ENCODE assay signal across 17 cellular contexts in genomic region chr1:228118040-228118439, GRCh38. TPM values are rescaled to one million over a fixed set of nuclear protein-coding genes. Genes with fewer than 3 reads are reported as not detected.
DNase-seq lines count a peak whose midpoint lies in the region; ATAC-seq and TF ChIP-seq lines count a peak whose summit lies in the region.
"Had no signal": no experiment of that assay in that cellular context is flagged by ENCODE, and none has a peak within 500 bp of the region (broad histone marks: within the 10 kb centered on the region; RNA-seq: fewer than 3 reads in every experiment).

No MANE protein-coding gene starts in this region.

- intact Hi-C loops in OCI-LY7 (cut with micrococcal nuclease; ENCODE audit: unreplicated experiment) = no loop called here

- H3K4me2 ChIP-seq in OCI-LY7 (ENCODE audit: low read length) (no peak overlapping the region), neural progenitor cell (no peak overlapping the region)

- H3K4me3 ChIP-seq in HEK293 (ENCODE audit: low read depth, low read length) (no peak overlapping the region), OCI-LY7 (ENCODE audit: low read depth, low read length, poor library complexity, severe bottlenecking) (no peak overlapping the region), neural progenitor cell (no peak overlapping the region)

- TF ChIP-seq CTCF in HEK293 (tag by site-specific recombination; IDR thresholded peaks at IDR 0.05) (no peak), OCI-LY7 (conservative IDR thresholded peaks at IDR 0.05; ENCODE audit: low read length) (no peak), neural progenitor cell (IDR thresholded peaks at IDR 0.05) (no peak)

- no peaks in the 10 kb centered on the region for H3K36me3 ChIP-seq in HEK293 (ENCODE audit: control insufficient read depth in 2 of 2, insufficient read depth in 1 of 2, low read length in 2 of 2)
- no peaks in the 10 kb centered on the region for H3K36me3 ChIP-seq in OCI-LY7 (ENCODE audit: insufficient read depth, low read length)
- H3K36me3 ChIP-seq in neural progenitor cell = no peaks in the 10 kb centered on the region

- H3K27me3 Mint-ChIP-seq in neural progenitor cell (ENCODE audit: insufficient read depth, low read depth) = peaks cover 2% of the 10 kb centered on the region
- H3K27me3 Mint-ChIP-seq: B cell had no signal

- BruUV-seq in OCI-LY7 (replicated peaks; lab: Mats Ljungman, UMichigan) = no TSS peak

- ATAC-seq in HG03039 (IDR thresholded peaks at IDR 0.05; ENCODE audit: unreplicated experiment) = no peak
- ATAC-seq: Panc1, SK-N-SH treated with all-trans-retinoic acid at 6 μM for 48 hours had no signal

- H3K9ac ChIP-seq in neural progenitor cell = no peak overlapping the region

- peaks cover 15% of the 10 kb centered on the region for H3K27me3 ChIP-seq in neural progenitor cell

- H3K9me3 Mint-ChIP-seq in neural progenitor cell = peaks cover 25% of the 10 kb centered on the region

- no peaks in the 10 kb centered on the region for H3K9me2 ChIP-seq in OCI-LY7 (ENCODE audit: insufficient read depth, low read length)

- H3K27ac Mint-ChIP-seq in neural progenitor cell = no peak overlapping the region
- H3K27ac Mint-ChIP-seq: B cell; CD4-positive, CD25-positive, alpha-beta regulatory T cell had no signal

- H3K27ac ChIP-seq in HEK293 (ENCODE audit: extremely low read depth, low read depth, low read length) = no peak overlapping the region
- no peak overlapping the region for H3K27ac ChIP-seq in OCI-LY7 (ENCODE audit: low read depth, low read length, poor library complexity, severe bottlenecking)
- no peak overlapping the region for H3K27ac ChIP-seq in neural progenitor cell

- no peak overlapping the region for H2AFZ ChIP-seq in OCI-LY7 (ENCODE audit: low read length)
- H2AFZ ChIP-seq in neural progenitor cell (replicated peaks) = no peak overlapping the region

- no peaks in the 10 kb centered on the region for H3K4me1 Mint-ChIP-seq in neural progenitor cell

- H3K4me1 ChIP-seq in HEK293 (ENCODE audit: control insufficient read depth, insufficient read depth, low read length) (no peaks in the 10 kb centered on the region), OCI-LY7 (ENCODE audit: insufficient read depth, low read length, poor library complexity, severe bottlenecking) (peaks cover 8% of the 10 kb centered on the region), neural progenitor cell (no peaks in the 10 kb centered on the region)

- no peaks in the 10 kb centered on the region for H3F3A ChIP-seq in neural progenitor cell (ENCODE audit: low read depth)

- DNase-seq in NCI-H748 (lab: John Stamatoyannopoulos, UW; ENCODE audit: unreplicated experiment) (peak; percentile 3), NCI-H748 treated with DMSO at 0.1 percent for 48 hours (lab: John Stamatoyannopoulos, UW) (no peak), OCI-LY7 (ENCODE audit: low spot score) (peak; percentile 57), neural progenitor cell (ENCODE audit: low spot score) (peak; percentile 39), OCI-M2 (lab: John Stamatoyannopoulos, UW; ENCODE audit: unreplicated experiment) (no peak), GM19238 (ENCODE audit: insufficient read length, low spot score) (no peak)
- DNase-seq: CD4-positive, CD25-positive, alpha-beta regulatory T cell; DMS153; GDM1; NCI-H187; NCI-H2107; NCI-H510A had no signal

- peaks cover 4% of the 10 kb centered on the region for H3K36me3 Mint-ChIP-seq in neural progenitor cell
- H3K36me3 Mint-ChIP-seq: CD4-positive, CD25-positive, alpha-beta regulatory T cell had no signal

- H4K20me1 ChIP-seq in OCI-LY7 (ENCODE audit: insufficient read depth, low read length) (no peaks in the 10 kb centered on the region), neural progenitor cell (ENCODE audit: low read depth) (no peaks in the 10 kb centered on the region)

- H3K9me3 ChIP-seq in HEK293 (ENCODE audit: control insufficient read depth, insufficient read depth, low read depth, low read length) (no peaks in the 10 kb centered on the region), OCI-LY7 (ENCODE audit: low read length) (peaks cover 33% of the 10 kb centered on the region), neural progenitor cell (ENCODE audit: low read depth) (peaks cover 20% of the 10 kb centered on the region)

- H3K4me3 Mint-ChIP-seq in neural progenitor cell = no peak overlapping the region
- H3K4me3 Mint-ChIP-seq: B cell; CD4-positive, CD25-positive, alpha-beta regulatory T cell had no signal

- no peaks in the 10 kb centered on the region for H3K79me2 ChIP-seq in OCI-LY7 (ENCODE audit: insufficient read depth, low read depth, low read length)
- H3K79me2 ChIP-seq in neural progenitor cell (ENCODE audit: low read depth) = no peaks in the 10 kb centered on the region

- POLR2A ChIA-PET in HEK293 (lab: Yijun Ruan, JAX) = no interaction called here
- POLR2A ChIA-PET in OCI-LY7 (lab: Charles Lee) = no interaction called here

- CTCF ChIA-PET in HEK293 (lab: Yijun Ruan, JAX) (interaction anchor here (0.7 to 1.9 kb wide), 4 partner anchors 8 to 119 kb away, joined by 3 to 7 read pairs (median 5); no protein-coding TSS in a partner anchor), OCI-LY7 (lab: Charles Lee; ENCODE audit: unreplicated experiment) (no interaction called here)

TF ChIP-seq in HEK293, 187 proteins besides CTCF, POLR2A, EP300 and RAD21 (continues in another document):
- TF ChIP-seq KLF17 (tag by site-specific recombination; IDR thresholded peaks at IDR 0.05) (no peak), ZNF776 (tag by site-specific recombination; IDR thresholded peaks at IDR 0.05; ENCODE audit: borderline replicate concordance) (no peak), ZNF658 (tag by site-specific recombination; IDR thresholded peaks at IDR 0.05) (no peak), PRDM1 (tag by site-specific recombination; IDR thresholded peaks at IDR 0.05) (peak; percentile 86), ZNF449 (tag by site-specific recombination; IDR thresholded peaks at IDR 0.05) (no peak; the same call in 1 of the 2 replicates)
- TF ChIP-seq, protein P1, sequence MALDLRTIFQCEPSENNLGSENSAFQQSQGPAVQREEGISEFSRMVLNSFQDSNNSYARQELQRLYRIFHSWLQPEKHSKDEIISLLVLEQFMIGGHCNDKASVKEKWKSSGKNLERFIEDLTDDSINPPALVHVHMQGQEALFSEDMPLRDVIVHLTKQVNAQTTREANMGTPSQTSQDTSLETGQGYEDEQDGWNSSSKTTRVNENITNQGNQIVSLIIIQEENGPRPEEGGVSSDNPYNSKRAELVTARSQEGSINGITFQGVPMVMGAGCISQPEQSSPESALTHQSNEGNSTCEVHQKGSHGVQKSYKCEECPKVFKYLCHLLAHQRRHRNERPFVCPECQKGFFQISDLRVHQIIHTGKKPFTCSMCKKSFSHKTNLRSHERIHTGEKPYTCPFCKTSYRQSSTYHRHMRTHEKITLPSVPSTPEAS (tag by site-specific recombination; IDR thresholded peaks at IDR 0.05) = no peak
- TF ChIP-seq, protein P2, sequence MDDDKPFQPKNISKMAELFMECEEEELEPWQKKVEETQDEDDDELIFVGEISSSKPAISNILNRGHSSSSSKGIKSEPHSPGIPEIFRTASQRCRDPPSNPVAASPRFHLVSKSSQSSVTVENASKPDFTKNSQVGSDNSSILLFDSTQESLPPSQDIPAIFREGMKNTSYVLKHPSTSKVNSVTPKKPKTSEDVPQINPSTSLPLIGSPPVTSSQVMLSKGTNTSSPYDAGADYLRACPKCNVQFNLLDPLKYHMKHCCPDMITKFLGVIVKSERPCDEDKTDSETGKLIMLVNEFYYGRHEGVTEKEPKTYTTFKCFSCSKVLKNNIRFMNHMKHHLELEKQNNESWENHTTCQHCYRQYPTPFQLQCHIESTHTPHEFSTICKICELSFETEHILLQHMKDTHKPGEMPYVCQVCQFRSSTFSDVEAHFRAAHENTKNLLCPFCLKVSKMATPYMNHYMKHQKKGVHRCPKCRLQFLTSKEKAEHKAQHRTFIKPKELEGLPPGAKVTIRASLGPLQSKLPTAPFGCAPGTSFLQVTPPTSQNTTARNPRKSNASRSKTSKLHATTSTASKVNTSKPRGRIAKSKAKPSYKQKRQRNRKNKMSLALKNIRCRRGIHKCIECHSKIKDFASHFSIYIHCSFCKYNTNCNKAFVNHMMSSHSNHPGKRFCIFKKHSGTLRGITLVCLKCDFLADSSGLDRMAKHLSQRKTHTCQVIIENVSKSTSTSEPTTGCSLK (tag by site-specific recombination; IDR thresholded peaks at IDR 0.05) = no peak

RNA-seq across cellular contexts. Expression of gene MRPL55, which starts 8.9 kb away (rescaled TPM):
- total RNA-seq in OCI-LY7 (2014; rRNA removed; shearing (Covaris generic)) = 92.8 and 99.5 TPM in 2 replicates
- total RNA-seq in OCI-LY7 (2022) (46.3 and 50.0 TPM in 2 replicates), neural progenitor cell (ENCODE audit: low replicate concordance) (42.4 and 68.3 TPM in 2 replicates)

RNA-seq across cellular contexts. Expression of gene C1orf35, which starts 14.9 kb away (rescaled TPM):
- 33.3 and 33.4 TPM in 2 replicates for total RNA-seq in OCI-LY7 (2014; rRNA removed; shearing (Covaris generic))
- total RNA-seq in OCI-LY7 (2022) = 30.7 and 32.2 TPM in 2 replicates
- total RNA-seq in neural progenitor cell (ENCODE audit: low replicate concordance) = 11.8 and 19.7 TPM in 2 replicates

RNA-seq across cellular contexts. Expression of gene GUK1, which starts 22.0 kb away (rescaled TPM):
- 197 and 201 TPM in 2 replicates for total RNA-seq in OCI-LY7 (2014; rRNA removed; shearing (Covaris generic))
- total RNA-seq in OCI-LY7 (2022) (131 and 154 TPM in 2 replicates), neural progenitor cell (ENCODE audit: low replicate concordance) (87.7 and 119 TPM in 2 replicates)

RNA-seq across cellular contexts. Expression of gene GJC2, which starts 31.7 kb away (rescaled TPM):
- 0.22 and 0.31 TPM in 2 replicates for total RNA-seq in OCI-LY7 (2014; rRNA removed; shearing (Covaris generic))
- total RNA-seq in OCI-LY7 (2022) (0.53 and 0.80 TPM in 2 replicates), neural progenitor cell (ENCODE audit: low replicate concordance) (0.25 TPM in 1 of 2 replicates, not detected in the other)

RNA-seq across cellular contexts. Expression of gene ARF1, which starts 35.5 kb away (rescaled TPM):
- total RNA-seq in OCI-LY7 (2014; rRNA removed; shearing (Covaris generic)) = 125 and 163 TPM in 2 replicates
- total RNA-seq in OCI-LY7 (2022) (311 and 322 TPM in 2 replicates), neural progenitor cell (ENCODE audit: low replicate concordance) (95.1 and 147 TPM in 2 replicates)

Comparison
In these comparisons a context has a peak if more than half of its experiments do, and no peak if none do; other contexts are left out.
1. DNase-seq: peak in NCI-H748 (single experiment), OCI-LY7 (single experiment) and neural progenitor cell (single experiment); none in NCI-H748 treated with DMSO at 0.1 percent for 48 hours (single experiment), OCI-M2 (single experiment) and GM19238 (single experiment).